ENCODE assay signal across 8 cellular contexts in the genomic region with DNA sequence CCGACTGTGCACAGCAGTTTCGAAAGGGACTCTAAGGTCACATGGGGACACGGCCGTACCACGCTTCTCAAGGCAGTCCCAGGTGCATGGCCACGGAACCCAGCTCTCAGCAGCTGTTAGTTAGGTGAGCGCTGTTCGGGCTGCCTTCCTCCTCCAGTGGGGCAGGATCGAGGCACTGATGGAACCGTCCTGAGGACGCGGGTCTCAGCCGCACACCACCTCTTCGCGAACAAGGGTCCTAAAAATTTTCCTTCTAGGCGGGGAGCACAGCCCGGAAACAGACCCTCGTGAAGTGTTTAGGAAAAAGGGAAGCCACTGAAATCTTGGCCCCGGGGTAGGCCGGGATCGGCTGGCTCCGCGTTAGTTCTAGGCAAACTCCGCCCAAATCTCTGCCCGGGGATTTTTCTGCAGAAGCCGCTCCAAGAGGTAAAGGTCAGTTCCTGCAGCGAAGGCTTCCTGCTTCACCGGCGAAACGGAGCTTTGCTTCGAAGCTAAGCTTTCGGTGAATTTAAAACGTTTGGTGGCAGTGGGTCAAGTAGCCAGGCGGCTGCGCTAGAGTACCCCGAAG. TPM values are rescaled to one million over a fixed set of nuclear protein-coding genes. Genes with fewer than 3 reads are reported as not detected.
DNase-seq lines count a peak whose midpoint lies in the region; ATAC-seq and TF ChIP-seq lines count a peak whose summit lies in the region.

No MANE protein-coding gene starts in this region.

- TF ChIP-seq CTCF in CD8-positive, alpha-beta T cell (IDR thresholded peaks at IDR 0.05) = no peak
- TF ChIP-seq CTCF in astrocyte of the cerebellum (IDR thresholded peaks at IDR 0.05; ENCODE audit: low read depth, low read length, missing control alignments) (no peak), kidney epithelial cell (IDR thresholded peaks at IDR 0.05; ENCODE audit: insufficient read depth, low read length, poor library complexity, severe bottlenecking) (no peak)

- H3K9me3 ChIP-seq in CD8-positive, alpha-beta T cell (ENCODE audit: low read length) = no peaks in the 10 kb centered on the region

- H3K27me3 Mint-ChIP-seq in CD8-positive, alpha-beta T cell (ENCODE audit: low read depth) = peaks cover 48% of the 10 kb centered on the region
- H3K27me3 Mint-ChIP-seq in stimulated activated naive B cell treated with anti-CD40 and anti-IgM and Interleukin-4, amounts not matched to agents 10 μg/mL and 1 μg/mL and 100 μg/mL, for 72 hours = peaks cover 43 to 50% of the 10 kb centered on the region in 2 donors

- peaks cover 23% of the 10 kb centered on the region for H3K4me1 ChIP-seq in CD8-positive, alpha-beta T cell (ENCODE audit: insufficient read depth, low read length)

- in situ Hi-C loops in astrocyte of the cerebellum (cut with HindIII; ENCODE audit: low sequenced_read_pairs) = loop anchor here (25.0 kb wide), 2 partner anchors 520 to 645 kb away; partner anchors contain the start of gene IL17D

- H3K4me1 Mint-ChIP-seq in CD8-positive, alpha-beta T cell (ENCODE audit: low read depth) = peaks cover 21% of the 10 kb centered on the region
- peaks cover 20 to 31% of the 10 kb centered on the region in 2 donors for H3K4me1 Mint-ChIP-seq in stimulated activated naive B cell treated with anti-CD40 and anti-IgM and Interleukin-4, amounts not matched to agents 10 μg/mL and 1 μg/mL and 100 μg/mL, for 72 hours

- POLR2A ChIA-PET in CD8-positive, alpha-beta T cell (lab: Charles Lee) = no interaction called here

- peak overlapping the region; percentile 41 for H3K4me3 ChIP-seq in CD8-positive, alpha-beta T cell (ENCODE audit: low read depth, low read length)
- H3K4me3 ChIP-seq in astrocyte of the cerebellum (ENCODE audit: low read depth, low read length) = peak overlapping the region; percentile 42
- H3K4me3 ChIP-seq in kidney epithelial cell (ENCODE audit: low read depth, low read length) = peak overlapping the region; percentile 37

- no peak overlapping the region for H3K27ac Mint-ChIP-seq in CD8-positive, alpha-beta T cell
- peak overlapping the region; percentile 25 for H3K27ac Mint-ChIP-seq in stimulated activated naive B cell treated with anti-CD40 and anti-IgM and Interleukin-4, amounts not matched to agents 10 μg/mL and 1 μg/mL and 100 μg/mL, for 72 hours

- H3K27me3 ChIP-seq in CD8-positive, alpha-beta T cell (ENCODE audit: insufficient read depth, low read length) = peaks cover 41% of the 10 kb centered on the region
- peaks cover 16% of the 10 kb centered on the region for H3K27me3 ChIP-seq in kidney epithelial cell (ENCODE audit: control insufficient read depth, insufficient read depth, low read length)

- H3K36me3 Mint-ChIP-seq in CD8-positive, alpha-beta T cell = no peaks in the 10 kb centered on the region
- H3K36me3 Mint-ChIP-seq in stimulated activated naive B cell treated with anti-CD40 and anti-IgM and Interleukin-4, amounts not matched to agents 10 μg/mL and 1 μg/mL and 100 μg/mL, for 72 hours = peaks cover 0 to 6% of the 10 kb centered on the region in 2 donors

- intact Hi-C loops in CD8-positive, alpha-beta T cell (cut with DNase I, micrococcal nuclease) = loop anchor here in 1 of 2 experiments (10.0 kb wide), 1 partner anchor 283 kb away; no protein-coding TSS in a partner anchor

- H3K4me3 Mint-ChIP-seq in CD8-positive, alpha-beta T cell = peak overlapping the region; percentile 69
- H3K4me3 Mint-ChIP-seq in stimulated activated naive B cell treated with anti-CD40 and anti-IgM and Interleukin-4, amounts not matched to agents 10 μg/mL and 1 μg/mL and 100 μg/mL, for 72 hours = peak overlapping the region; percentile 81 to 83

- no peak for DNase-seq in CD8-positive, alpha-beta T cell
- DNase-seq in LoVo (ENCODE audit: low spot score) = peak; percentile 49
- DNase-seq in astrocyte of the cerebellum (ENCODE audit: low read depth) = no peak
- no peak for DNase-seq in kidney epithelial cell (ENCODE audit: low read depth)
- DNase-seq in stimulated activated naive B cell treated with anti-CD40 and anti-IgM and Interleukin-4, amounts not matched to agents 10 μg/mL and 1 μg/mL and 100 μg/mL, for 72 hours = no peak
- DNase-seq in cerebellar nuclear complex (lab: John Stamatoyannopoulos, UW) = no peak
- no peak for DNase-seq in effector CD8-positive, alpha-beta T cell (lab: John Stamatoyannopoulos, UW)

- H3K9me3 Mint-ChIP-seq in CD8-positive, alpha-beta T cell = no peaks in the 10 kb centered on the region
- H3K9me3 Mint-ChIP-seq in stimulated activated naive B cell treated with anti-CD40 and anti-IgM and Interleukin-4, amounts not matched to agents 10 μg/mL and 1 μg/mL and 100 μg/mL, for 72 hours = no peaks in the 10 kb centered on the region

- H3K36me3 ChIP-seq in CD8-positive, alpha-beta T cell (ENCODE audit: insufficient read depth, low read length) = no peaks in the 10 kb centered on the region
- no peaks in the 10 kb centered on the region for H3K36me3 ChIP-seq in kidney epithelial cell (ENCODE audit: control insufficient read depth, insufficient read depth, low read length)

- H3K27ac ChIP-seq in CD8-positive, alpha-beta T cell (ENCODE audit: low read depth, low read length) = no peak overlapping the region

- no peak for ATAC-seq in CD8-positive, alpha-beta T cell
- peak; percentile 48 for ATAC-seq in stimulated activated naive B cell treated with anti-CD40 and anti-IgM and Interleukin-4, amounts not matched to agents 10 μg/mL and 1 μg/mL and 100 μg/mL, for 72 hours (replicated peaks)
- no peak for ATAC-seq in GM19324 (IDR thresholded peaks at IDR 0.05; ENCODE audit: low FRiP score, unreplicated experiment)

- CTCF ChIA-PET in CD8-positive, alpha-beta T cell (lab: Charles Lee) = interaction anchor here (1.5 to 3.4 kb wide), 2 partner anchors 10 to 12 kb away, joined by 4 to 12 read pairs; no protein-coding TSS in a partner anchor

RNA-seq across cellular contexts. Expression of gene GJB2, which starts 0.8 kb away (rescaled TPM):
- not detected for total RNA-seq in CD8-positive, alpha-beta T cell
- total RNA-seq in kidney epithelial cell = 8.6 and 8.8 TPM in 2 replicates

RNA-seq across cellular contexts. Expression of gene GJA3, which starts 31.1 kb away (rescaled TPM):
- under 1 TPM in 1 of 2 experiments, not detected in 1; 0.08 TPM for total RNA-seq in CD8-positive, alpha-beta T cell
- 0.96 and 1.0 TPM in 2 replicates for total RNA-seq in kidney epithelial cell

RNA-seq across cellular contexts. Expression of gene GJB6, which starts 40.1 kb away (rescaled TPM):
- 1 to 10 TPM; 3.5 to 5.8 TPM for total RNA-seq in CD8-positive, alpha-beta T cell
- total RNA-seq in kidney epithelial cell = 1.9 and 2.2 TPM in 2 replicates

Comparison
In these comparisons a context has a peak if more than half of its experiments do, and no peak if none do; other contexts are left out.
1. ATAC-seq: peak in stimulated activated naive B cell treated with anti-CD40 and anti-IgM and Interleukin-4, amounts not matched to agents 10 μg/mL and 1 μg/mL and 100 μg/mL, for 72 hours (2 of 2); none in CD8-positive, alpha-beta T cell (single experiment) and GM19324 (single experiment).
2. Peak in every context shown above with its lines, with median percentiles within 50 percentile points of each other: H3K4me3 ChIP-seq.